In the genomic region with DNA sequence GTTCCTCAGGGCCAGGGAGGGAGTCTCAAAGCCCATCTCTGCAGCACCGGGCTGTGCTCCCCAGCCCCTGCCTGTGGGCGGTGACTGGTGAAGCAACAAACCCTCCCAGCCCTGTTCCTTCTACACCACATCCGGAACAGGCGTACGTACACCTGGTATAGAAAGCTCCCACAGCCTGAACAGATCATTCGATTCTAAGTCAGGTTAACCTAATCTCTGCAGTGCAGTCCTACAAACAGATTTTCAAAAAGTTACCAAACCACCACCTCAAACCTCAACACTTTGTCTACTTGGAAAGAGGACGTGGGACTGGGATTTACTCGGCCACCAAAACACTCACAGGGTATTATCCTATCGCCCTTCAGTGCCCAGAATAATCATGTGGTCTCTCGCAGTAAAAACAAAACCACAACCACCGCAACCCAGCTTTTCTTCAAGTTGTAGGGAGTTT, we compare ENCODE assay signal across 8 cellular contexts.
DNase-seq lines count a peak whose midpoint lies in the region; ATAC-seq and TF ChIP-seq lines count a peak whose summit lies in the region.

No MANE protein-coding gene starts in this region.

- H3K27ac ChIP-seq in SU-DHL-6 (ENCODE audit: low read depth, low read length), result peak overlapping the region; percentile 68

- no peaks in the 10 kb centered on the region for H3K9me2 ChIP-seq in SU-DHL-6 (replicated peaks; ENCODE audit: insufficient read depth, low read length)

- H3K4me3 ChIP-seq in GM12865 (ENCODE audit: low read depth, low read length) (peak overlapping the region; percentile 25), SU-DHL-6 (ENCODE audit: insufficient read depth, low read length, poor library complexity, severe bottlenecking) (peak overlapping the region; percentile 31)

- peak; percentile 61 for ATAC-seq in HG02678 (IDR thresholded peaks at IDR 0.05; ENCODE audit: unreplicated experiment)
- ATAC-seq in GM18502 (IDR thresholded peaks at IDR 0.05; ENCODE audit: poor library complexity, unreplicated experiment), result no peak

- no peaks in the 10 kb centered on the region for H3K27me3 ChIP-seq in SU-DHL-6 (ENCODE audit: low read length)

- H3K79me2 ChIP-seq in SU-DHL-6 (ENCODE audit: insufficient read depth, low read length), result 0 out of 2 replicates have a peak, but pooled peaks cover 4% of the 10 kb centered on the region

- H3F3A ChIP-seq in SU-DHL-6 (ENCODE audit: insufficient read depth), result peaks cover 16% of the 10 kb centered on the region

- H4K20me1 ChIP-seq in SU-DHL-6 (ENCODE audit: low read depth, low read length), result no peaks in the 10 kb centered on the region

- H3K4me2 ChIP-seq in SU-DHL-6 (ENCODE audit: low read depth, low read length, poor library complexity, severe bottlenecking), result peak overlapping the region; percentile 51

- no peak overlapping the region for H2AFZ ChIP-seq in SU-DHL-6 (ENCODE audit: low read depth, low read length, severe bottlenecking)

- DNase-seq in GM12865 (ENCODE audit: low read depth) (peak; percentile 86), astrocyte of the hippocampus (ENCODE audit: low read depth, low spot score) (peak; percentile 78), DMS 273 treated with DMSO at 0.1 percent for 48 hours (lab: John Stamatoyannopoulos, UW) (no peak), Ammon's horn (ENCODE audit: low spot score) (no peak)
- peak; percentile 36 for DNase-seq in stimulated activated CD4-positive, alpha-beta T cell treated with anti-CD3 and anti-CD28 coated beads, Interleukin-4, amount 100 ng/mL, for 1 hour

- H3K9me3 ChIP-seq in SU-DHL-6 (ENCODE audit: insufficient read depth, low read length), result no peaks in the 10 kb centered on the region

- TF ChIP-seq CTCF in GM12865 (IDR thresholded peaks at IDR 0.05; ENCODE audit: insufficient read depth, low read depth, low read length, missing control alignments), result no peak
- no peak for TF ChIP-seq CTCF in SU-DHL-6 (IDR thresholded peaks at IDR 0.05; ENCODE audit: insufficient read depth, low read length, poor library complexity, severe bottlenecking)

- H3K36me3 ChIP-seq in SU-DHL-6 (ENCODE audit: low read length), result no peaks in the 10 kb centered on the region

- H3K9ac ChIP-seq in SU-DHL-6 (ENCODE audit: low read length), result peak overlapping the region; percentile 17; the same call in 1 of the 2 replicates

Comparison
In these comparisons a context has a peak if more than half of its experiments do, and no peak if none do; other contexts are left out.
1. DNase-seq: peak in GM12865 (single experiment), astrocyte of the hippocampus (single experiment) and stimulated activated CD4-positive, alpha-beta T cell treated with anti-CD3 and anti-CD28 coated beads, Interleukin-4, amount 100 ng/mL, for 1 hour (single experiment); none in DMS 273 treated with DMSO at 0.1 percent for 48 hours (single experiment) and Ammon's horn (single experiment).